In the genomic region with DNA sequence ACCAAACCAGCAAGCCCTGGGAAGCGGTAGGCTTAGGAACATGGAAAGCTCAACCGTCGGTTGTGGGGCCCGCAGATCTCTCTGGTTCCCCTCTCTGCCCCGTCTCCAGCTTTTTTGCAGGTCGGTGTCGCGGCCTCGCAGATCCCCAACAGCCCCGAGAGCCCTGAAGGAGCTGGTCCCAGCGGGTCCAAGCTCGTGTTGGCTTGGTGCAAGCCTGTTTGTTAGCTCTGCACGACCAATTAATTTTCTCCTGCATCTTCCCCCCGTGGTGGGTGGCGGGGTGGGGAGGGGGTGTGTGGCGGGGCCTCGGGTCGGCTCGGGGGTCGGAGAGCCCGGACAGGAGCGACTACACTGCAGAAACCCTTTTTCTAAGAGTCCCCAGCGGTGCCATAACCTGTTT, we compare ENCODE assay signal across 13 cellular contexts. TPM values are rescaled to one million over a fixed set of nuclear protein-coding genes. Genes with fewer than 3 reads are reported as not detected.
DNase-seq lines count a peak whose midpoint lies in the region; ATAC-seq and TF ChIP-seq lines count a peak whose summit lies in the region.
"Had no signal": no experiment of that assay in that cellular context is flagged by ENCODE, and none has a peak within 500 bp of the region (broad histone marks: within the 10 kb centered on the region; RNA-seq: fewer than 3 reads in every experiment).

No MANE protein-coding gene starts in this region.

- no peaks in the 10 kb centered on the region for H3K9me3 Mint-ChIP-seq in activated B cell treated with CpG ODN at 0.5 μM for 24 hours

- peak overlapping the region; percentile 44 for H3K4me3 Mint-ChIP-seq in activated B cell treated with CpG ODN at 0.5 μM for 24 hours

- no peak for TF ChIP-seq CTCF in activated B cell treated with CpG ODN at 0.5 μM for 24 hours (IDR thresholded peaks at IDR 0.05)
- TF ChIP-seq CTCF in gastrocnemius medialis (IDR thresholded peaks at IDR 0.05 in 4 of 5, conservative IDR thresholded peaks at IDR 0.05 in 1 of 5), result no peak

- H3K27me3 ChIP-seq in H7 (ENCODE audit: control insufficient read depth, insufficient read depth, low read length) (peaks cover 67% of the 10 kb centered on the region), iPS-15b (ENCODE audit: control insufficient read depth, insufficient read depth, low read length) (peaks cover 78% of the 10 kb centered on the region), gastrocnemius medialis (peaks cover 16 to 29% (median 20%) of the 10 kb centered on the region in 3 donors)

- in situ Hi-C loops in gastrocnemius medialis (cut with MboI; ENCODE audit: low sequenced_read_pairs in 4 of 4), result no loop called here

- peaks cover 62% of the 10 kb centered on the region for H3K27me3 Mint-ChIP-seq in activated B cell treated with CpG ODN at 0.5 μM for 24 hours

- H3K36me3 ChIP-seq in H7 (replicated peaks; ENCODE audit: control insufficient read depth, insufficient read depth, low read length) (no peaks in the 10 kb centered on the region), iPS-15b (ENCODE audit: control insufficient read depth, insufficient read depth, low read length) (no peaks in the 10 kb centered on the region), gastrocnemius medialis (no peaks in the 10 kb centered on the region)
- H3K36me3 ChIP-seq: esophagus squamous epithelium had no signal

- CTCF ChIA-PET in activated B cell treated with CpG ODN at 0.5 μM for 24 hours (lab: Charles Lee), result no interaction called here

- POLR2A ChIA-PET in activated B cell treated with CpG ODN at 0.5 μM for 24 hours (lab: Charles Lee), result interaction anchor here (0.7 kb wide), 1 partner anchor 8 kb away, joined by 6 read pairs; no protein-coding TSS in a partner anchor

- H3K27ac Mint-ChIP-seq in activated B cell treated with CpG ODN at 0.5 μM for 24 hours, result no peak overlapping the region

- no peaks in the 10 kb centered on the region for H3K36me3 Mint-ChIP-seq in activated B cell treated with CpG ODN at 0.5 μM for 24 hours (ENCODE audit: low read depth)

- H3K27ac ChIP-seq in gastrocnemius medialis, result no peak overlapping the region
- H3K27ac ChIP-seq: esophagus squamous epithelium, SK-N-MC had no signal

- no peak overlapping the region for H3K9ac ChIP-seq in iPS-15b (ENCODE audit: low read depth, low read length)

- H3K4me3 ChIP-seq in H7 (ENCODE audit: insufficient read depth, low read depth, low read length) (peak overlapping the region; percentile 41), iPS-15b (ENCODE audit: low read depth, low read length) (peak overlapping the region; percentile 55), gastrocnemius medialis (peak overlapping the region; percentile 37 to 50 (median 44))

- intact Hi-C loops in activated B cell treated with CpG ODN at 0.5 μM for 24 hours (cut with micrococcal nuclease), result no loop called here
- intact Hi-C loops in gastrocnemius medialis (cut with DNase I; ENCODE audit: low total_unique reads), result loop anchor here (10.0 kb wide), 1 partner anchor 178 kb away; no protein-coding TSS in a partner anchor

- DNase-seq in H7, result peak; percentile 70
- no peak for DNase-seq in activated B cell treated with CpG ODN at 0.5 μM for 24 hours
- DNase-seq in gastrocnemius medialis, result no peak
- DNase-seq in NCI-H1436 treated with DMSO at 0.1 percent for 48 hours (lab: John Stamatoyannopoulos, UW), result no peak
- no peak for DNase-seq in NCI-H1694 (lab: John Stamatoyannopoulos, UW)
- no peak for DNase-seq in hepatic stellate cell (ENCODE audit: low spot score)
- DNase-seq: DMS153, esophagus squamous epithelium, left cardiac atrium, MV-4-11, NCI-H774 had no signal

- ATAC-seq in activated B cell treated with CpG ODN at 0.5 μM for 24 hours (ENCODE audit: low read depth) (no peak), gastrocnemius medialis (no peak)

- peaks cover 3% of the 10 kb centered on the region for H3K4me1 Mint-ChIP-seq in activated B cell treated with CpG ODN at 0.5 μM for 24 hours

- H3K4me1 ChIP-seq in iPS-15b (ENCODE audit: control insufficient read depth, insufficient read depth, low read length), result no peaks in the 10 kb centered on the region
- H3K4me1 ChIP-seq in gastrocnemius medialis, result no peaks in the 10 kb centered on the region

- H3K9me3 ChIP-seq in iPS-15b (ENCODE audit: control insufficient read depth, insufficient read depth, low read length) (no peaks in the 10 kb centered on the region), gastrocnemius medialis (no peaks in the 10 kb centered on the region)
- H3K9me3 ChIP-seq: esophagus squamous epithelium had no signal

- no peak for TF ChIP-seq POLR2A in gastrocnemius medialis (IDR thresholded peaks at IDR 0.05)

RNA-seq across cellular contexts. Expression of a gene that starts 0.4 kb away (rescaled TPM):
- under 0.01 TPM in 1 of 2 replicates, not detected in the other for total RNA-seq in H7 (2014; rRNA removed; shearing (Covaris generic))
- total RNA-seq in activated B cell treated with CpG ODN at 0.5 μM for 24 hours, result 0.05 and 0.09 TPM in 2 replicates
- total RNA-seq in gastrocnemius medialis, result under 1 TPM; 0.07 to 0.76 (median 0.50) TPM
